Comparison of ENCODE assay signal across 8 cellular contexts in the genomic region with DNA sequence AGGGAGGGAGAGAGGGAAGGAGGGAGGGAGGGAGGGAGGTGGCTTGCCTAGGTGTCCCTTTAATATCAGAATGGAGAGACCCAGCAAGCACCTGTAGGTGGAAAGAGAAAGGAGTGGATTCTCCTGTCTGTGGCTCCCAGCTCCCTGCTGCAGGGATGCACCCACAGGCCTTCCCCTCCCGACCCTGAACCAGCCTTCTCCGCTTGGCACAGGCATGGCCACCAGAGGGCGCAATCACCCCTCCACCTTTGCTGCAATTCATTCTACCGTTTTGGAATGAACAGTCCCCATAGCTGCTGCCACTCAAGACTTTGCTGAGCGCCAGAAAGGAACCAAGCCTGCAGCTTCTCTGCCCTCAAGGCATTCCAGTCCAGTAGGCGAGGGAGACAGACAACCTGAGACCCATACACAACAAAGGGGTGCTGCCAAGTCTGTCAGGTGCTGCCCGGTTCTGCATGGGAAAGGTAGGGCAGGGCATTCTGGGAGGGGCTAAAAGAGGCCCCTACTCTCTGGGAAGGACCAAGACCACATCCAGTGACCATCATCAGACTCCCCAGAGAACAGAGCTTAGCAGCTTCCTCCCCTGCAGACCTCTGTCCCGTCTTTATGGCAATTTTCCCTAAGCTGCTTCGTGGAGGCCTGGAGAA. TPM values are rescaled to one million over a fixed set of nuclear protein-coding genes. Genes with fewer than 3 reads are reported as not detected.
DNase-seq lines count a peak whose midpoint lies in the region; ATAC-seq and TF ChIP-seq lines count a peak whose summit lies in the region.

No MANE protein-coding gene starts in this region.

- POLR2A ChIA-PET in AG04449 (lab: Yijun Ruan, JAX), result interaction anchor here (1.0 kb wide), 1 partner anchor 17 kb away, joined by 6 read pairs; no protein-coding TSS in a partner anchor

- intact Hi-C loops in Right ventricle myocardium superior (cut with DNase I) (no loop called here), psoas muscle (cut with DNase I) (loop anchor here in 1 of 2 donors (2.0 to 5.0 kb wide), 2 partner anchors 120 to 187 kb away; no protein-coding TSS in a partner anchor), uterus (cut with DNase I; ENCODE audit: low total_unique reads) (loop anchor here (5.0 kb wide), 1 partner anchor 122 kb away; no protein-coding TSS in a partner anchor)

- peaks cover 86% of the 10 kb centered on the region for H3K4me1 Mint-ChIP-seq in activated naive CD8-positive, alpha-beta T cell (ENCODE audit: low read depth)

- CTCF ChIA-PET in AG04449 (lab: Yijun Ruan, JAX), result interaction anchor here (0.6 to 17.4 kb wide), 52 partner anchors 14 to 238 kb away, joined by 3 to 389 read pairs (median 5); a partner anchor contains a TSS

- H3K27me3 ChIP-seq in psoas muscle (ENCODE audit: insufficient read depth in 3 of 3, low read length in 2 of 3) (no peaks in the 10 kb centered on the region), uterus (no peaks in the 10 kb centered on the region)

- DNase-seq in AG04449 (ENCODE audit: low read depth, low spot score) (no peak), NB4 (ENCODE audit: low read depth) (peak; percentile 88), T follicular helper cell (ENCODE audit: low read depth) (peak; percentile 82), Right ventricle myocardium superior (peak; percentile 91), psoas muscle (peak; percentile 86 to 93), uterus (peak; percentile 89 to 90)

- peaks cover 2% of the 10 kb centered on the region for H3K36me3 Mint-ChIP-seq in activated naive CD8-positive, alpha-beta T cell

- peak; percentile 46 for ATAC-seq in GM18907 (IDR thresholded peaks at IDR 0.05; ENCODE audit: unreplicated experiment)
- peak; percentile 78 for ATAC-seq in Right ventricle myocardium superior (ENCODE audit: poor library complexity)
- ATAC-seq in psoas muscle, result peak; percentile 68 to 78 (median 70)

- no peaks in the 10 kb centered on the region for H3K9me3 Mint-ChIP-seq in activated naive CD8-positive, alpha-beta T cell (ENCODE audit: low read depth)

- no peak for TF ChIP-seq POLR2A in NB4 (IDR thresholded peaks at IDR 0.05; ENCODE audit: extremely low read depth, insufficient read length)
- TF ChIP-seq POLR2A in uterus (IDR thresholded peaks at IDR 0.05), result no peak

- H3K27ac ChIP-seq in psoas muscle, result no peak overlapping the region
- no peak overlapping the region for H3K27ac ChIP-seq in uterus

- 18 to 21% (median 18%) methylated on average over 8 to 9 of the region's 9 CpGs for WGBS in psoas muscle, 3 donors

- H3K4me1 ChIP-seq in psoas muscle (peaks cover 25% of the 10 kb centered on the region), uterus (peaks cover 4 to 10% of the 10 kb centered on the region in 2 donors)

- H3K4me3 ChIP-seq in AG04449 (ENCODE audit: low read depth, low read length), result no peak overlapping the region
- H3K4me3 ChIP-seq in NB4 (ENCODE audit: low read depth, low read length), result no peak overlapping the region
- no peak overlapping the region for H3K4me3 ChIP-seq in psoas muscle
- H3K4me3 ChIP-seq in uterus, result no peak overlapping the region

- H3K9me3 ChIP-seq in psoas muscle (no peaks in the 10 kb centered on the region), uterus (no peaks in the 10 kb centered on the region)

- H3K27me3 Mint-ChIP-seq in activated naive CD8-positive, alpha-beta T cell, result no peaks in the 10 kb centered on the region

- H3K27ac Mint-ChIP-seq in activated naive CD8-positive, alpha-beta T cell, result peak overlapping the region; percentile 28

- H3K4me3 Mint-ChIP-seq in activated naive CD8-positive, alpha-beta T cell, result peak overlapping the region; percentile 49

- H3K36me3 ChIP-seq in psoas muscle (ENCODE audit: insufficient read depth in 1 of 2, low read depth in 1 of 2), result peaks cover 0 to 5% of the 10 kb centered on the region in 2 donors
- no peaks in the 10 kb centered on the region for H3K36me3 ChIP-seq in uterus

- TF ChIP-seq CTCF in AG04449 (IDR thresholded peaks at IDR 0.05; ENCODE audit: insufficient read depth, low read length, missing control alignments) (peak; percentile 98), NB4 (IDR thresholded peaks at IDR 0.05; ENCODE audit: low read depth, low read length) (peak; percentile 91), psoas muscle (IDR thresholded peaks at IDR 0.05) (peak; percentile 87), uterus (IDR thresholded peaks at IDR 0.05) (peak; percentile 86 to 95 (median 88))

RNA-seq across cellular contexts. Expression of a gene that starts 4.9 kb away (rescaled TPM):
- total RNA-seq in Right ventricle myocardium superior (0.32 TPM), psoas muscle (under 1 TPM in 3 of 4 donors, not detected in 1; 0.34 to 0.55 (median 0.41) TPM), uterus (1 to 10 TPM in 1 of 4 donors, under 1 TPM in 1, not detected in 2; 0.14 to 1.5 TPM)
- under 1 TPM; 0.04 to 0.14 (median 0.08) TPM for polyA plus RNA-seq in psoas muscle

RNA-seq across cellular contexts. Expression of a gene that starts 18.5 kb away (rescaled TPM):
- total RNA-seq in Right ventricle myocardium superior (131 TPM), psoas muscle (100 to 1,000 TPM in 3 of 4 donors, 10 to 100 TPM in 1; 74.9 to 224 (median 138) TPM), uterus (100 to 1,000 TPM in 1 of 4 donors, 10 to 100 TPM in 3; 45.9 to 105 (median 50.2) TPM)
- polyA plus RNA-seq in psoas muscle, result 100 to 1,000 TPM in 1 of 3 donors, 10 to 100 TPM in 2; 19.6 to 160 (median 74.6) TPM

RNA-seq across cellular contexts. Expression of a gene that starts 22.5 kb away (rescaled TPM):
- 160 TPM for total RNA-seq in Right ventricle myocardium superior
- total RNA-seq in psoas muscle, result 10 to 100 TPM; 50.1 to 89.4 (median 68.1) TPM
- polyA plus RNA-seq in psoas muscle, result 100 to 1,000 TPM in 2 of 3 donors, 10 to 100 TPM in 1; 75.2 to 138 (median 121) TPM
- 10 to 100 TPM in 3 of 4 donors, 1 to 10 TPM in 1; 4.9 to 56.2 (median 36.2) TPM for total RNA-seq in uterus

RNA-seq across cellular contexts. Expression of a gene that starts 25.1 kb away (rescaled TPM):
- total RNA-seq in Right ventricle myocardium superior (8.4 TPM), psoas muscle (1 to 10 TPM; 2.1 to 7.5 (median 3.9) TPM), uterus (10 to 100 TPM; 23.9 to 32.3 (median 31.5) TPM)
- 1 to 10 TPM; 2.5 to 3.3 (median 2.6) TPM for polyA plus RNA-seq in psoas muscle

RNA-seq across cellular contexts. Expression of a gene that starts 57.9 kb away (rescaled TPM):
- total RNA-seq in Right ventricle myocardium superior (61.0 TPM), psoas muscle (10 to 100 TPM; 62.1 to 93.1 (median 85.5) TPM), uterus (100 to 1,000 TPM in 1 of 4 donors, 10 to 100 TPM in 3; 24.6 to 128 (median 70.3) TPM)
- 10 to 100 TPM; 46.1 to 96.7 (median 53.4) TPM for polyA plus RNA-seq in psoas muscle
